Comparison of ENCODE assay signal across 12 cellular contexts in genomic region chr5:34889394-34889793, GRCh38. TPM values are rescaled to one million over a fixed set of nuclear protein-coding genes. Genes with fewer than 3 reads are reported as not detected.
"Had no signal": no experiment of that assay in that cellular context is flagged by ENCODE, and none has a peak within 500 bp of the region (broad histone marks: within the 10 kb centered on the region; RNA-seq: fewer than 3 reads in every experiment).

No MANE protein-coding gene starts in this region.

- H3K27ac ChIP-seq: GM23248 had no signal

- H3K4me1 ChIP-seq: HAP-1 had no signal

- H3K36me3 ChIP-seq: HAP-1 had no signal

- H3K9me3 ChIP-seq: HAP-1 had no signal

- H3K4me3 ChIP-seq: GM23248, GM23338, HAP-1 had no signal

- H2AFZ ChIP-seq: GM23248, GM23338 had no signal

- DNase-seq: GM23248, GOT3, H7, H9, HCEC 1CT, HFFc6 had no signal

- H3K9ac ChIP-seq: GM23248 had no signal

- ATAC-seq: GM23338, HCT116 had no signal

- H3K4me2 ChIP-seq: GM23338 had no signal

- FAIRE-seq: H1, H54 had no signal

RNA-seq across cellular contexts. Expression of gene TTC23L, which starts 50.4 kb away (rescaled TPM):
- total RNA-seq: H4, HFFc6 had no signal
- polyA plus RNA-seq: GM23248 had no signal
